In genomic region chr10:64795847-64796246, GRCh38 we compare ENCODE assay signal across 30 cellular contexts.
"Had no signal": no experiment of that assay in that cellular context is flagged by ENCODE, and none has a peak within 500 bp of the region (broad histone marks: within the 10 kb centered on the region; RNA-seq: fewer than 3 reads in every experiment).

No MANE protein-coding gene starts in this region.

- H3K36me3 ChIP-seq: adrenal gland, esophagus muscularis mucosa, gastrocnemius medialis, heart right ventricle had no signal

- H3K4me3 ChIP-seq: adrenal gland, body of pancreas, esophagus muscularis mucosa, gastrocnemius medialis, heart right ventricle had no signal

- FAIRE-seq: colon had no signal

- H3K27me3 ChIP-seq: adrenal gland, body of pancreas, esophagus muscularis mucosa, foreskin keratinocyte, gastrocnemius medialis, heart right ventricle had no signal

- H3K9me3 ChIP-seq: adrenal gland, body of pancreas, esophagus muscularis mucosa, gastrocnemius medialis had no signal

- ATAC-seq: activated CD4-positive, alpha-beta T cell treated with anti-CD3 and anti-CD28 coated beads for 36 hours; activated CD8-positive, alpha-beta memory T cell treated with anti-CD3 and anti-CD28 coated beads, Interleukin-2, amount 10 ng/mL, durations not matched to agents 7 days and 5 days; activated CD8-positive, alpha-beta T cell treated with anti-CD3 and anti-CD28 coated beads, Interleukin-2, amount 10 ng/mL, durations not matched to agents 7 days and 5 days; activated naive CD8-positive, alpha-beta T cell treated with anti-CD3 and anti-CD28 coated beads, Interleukin-2, amount 50 U/mL, for 24 hours; body of pancreas; effector memory CD8-positive, alpha-beta T cell; foreskin keratinocyte; gastrocnemius medialis; heart right ventricle had no signal

- H3K27ac ChIP-seq: adrenal gland, body of pancreas, esophagus muscularis mucosa, foreskin keratinocyte, gastrocnemius medialis, heart right ventricle had no signal

- H3K4me1 ChIP-seq: adrenal gland, body of pancreas, esophagus muscularis mucosa, foreskin keratinocyte, gastrocnemius medialis, heart right ventricle had no signal

- DNase-seq: activated CD4-positive, alpha-beta memory T cell treated with anti-CD3 and anti-CD28 coated beads for 36 hours; activated CD4-positive, alpha-beta T cell treated with anti-CD3 and anti-CD28 coated beads for 36 hours; activated CD4-positive, alpha-beta T cell treated with anti-CD3 and anti-CD28 coated beads, Interleukin-2, amount 10 ng/mL, durations not matched to agents 24 days and 14 days; activated CD4-positive, CD25-positive, alpha-beta regulatory T cell; activated CD4-positive, CD25-positive, alpha-beta regulatory T cell treated with anti-CD3 and anti-CD28 coated beads, Interleukin-2, amount 50 U/mL, for 72 hours; activated CD8-positive, alpha-beta memory T cell treated with anti-CD3 and anti-CD28 coated beads, Interleukin-2, amount 10 ng/mL, durations not matched to agents 7 days and 5 days; activated CD8-positive, alpha-beta memory T cell treated with anti-CD3 and anti-CD28 coated beads, Interleukin-2, amount 50 U/mL, for 4 hours; activated CD8-positive, alpha-beta T cell treated with anti-CD3 and anti-CD28 coated beads, Interleukin-2, amount 10 ng/mL, durations not matched to agents 7 days and 5 days; activated effector memory CD4-positive, alpha-beta T cell treated with anti-CD3 and anti-CD28 coated beads, Interleukin-2, amount 50 U/mL, for 16 hours; activated naive CD4-positive, alpha-beta T cell treated with anti-CD3 and anti-CD28 coated beads for 36 hours; activated naive CD8-positive, alpha-beta T cell treated with anti-CD3 and anti-CD28 coated beads for 36 hours; activated naive CD8-positive, alpha-beta T cell treated with anti-CD3 and anti-CD28 coated beads, Interleukin-2, amount 50 U/mL, for 24 hours; activated T-cell treated with anti-CD3 and anti-CD28 coated beads, Interleukin-2, amount 50 U/mL, for 1 hour; activated T-cell treated with anti-CD3 and anti-CD28 coated beads, Interleukin-2, amount 50 U/mL, for 48 hours; adrenal gland; amygdala; aorta; body of pancreas; caudate nucleus; cortex of kidney; dermis blood vessel endothelial cell; effector CD4-positive, alpha-beta T cell; effector memory CD8-positive, alpha-beta T cell; erythroblast; foreskin keratinocyte; gastrocnemius medialis; heart right ventricle; T-helper 2 cell had no signal
